ENCODE assay signal across 17 cellular contexts in genomic region chr9:90961375-90961774, GRCh38.
DNase-seq lines count a peak whose midpoint lies in the region; ATAC-seq and TF ChIP-seq lines count a peak whose summit lies in the region.
"Had no signal": no experiment of that assay in that cellular context is flagged by ENCODE, and none has a peak within 500 bp of the region (broad histone marks: within the 10 kb centered on the region; RNA-seq: fewer than 3 reads in every experiment).

No MANE protein-coding gene starts in this region.

- H4K20me1 ChIP-seq in neural progenitor cell (ENCODE audit: low read depth): no peaks in the 10 kb centered on the region

- no peak for TF ChIP-seq CTCF in thyroid gland (IDR thresholded peaks at IDR 0.05)
- TF ChIP-seq CTCF in neural progenitor cell (IDR thresholded peaks at IDR 0.05): no peak

- no peak overlapping the region for H3K4me2 ChIP-seq in neural progenitor cell

- 21 to 34% methylated on average over 9 to 10 of the region's 10 CpGs for WGBS in thyroid gland, 2 donors

- H3K27me3 ChIP-seq in thyroid gland: no peaks in the 10 kb centered on the region
- H3K27me3 ChIP-seq in neural progenitor cell: no peaks in the 10 kb centered on the region

- DNase-seq in NCI-H2171 treated with DMSO at 0.1 percent for 48 hours (lab: John Stamatoyannopoulos, UW): peak; percentile 21
- no peak for DNase-seq in NCI-H2171 (lab: John Stamatoyannopoulos, UW)
- peak; percentile 70 for DNase-seq in NCI-H510A (lab: John Stamatoyannopoulos, UW)
- peak; percentile 85 for DNase-seq in fibroblast of gingiva (ENCODE audit: low read depth)
- peak; percentile 98 to 99 for DNase-seq in thyroid gland
- no peak for DNase-seq in NOMO-1 treated with dmso at 0.1 percent for 144 hours (lab: John Stamatoyannopoulos, UW; ENCODE audit: unreplicated experiment)
- no peak for DNase-seq in neural progenitor cell (ENCODE audit: low spot score)
- DNase-seq: activated CD4-positive, alpha-beta memory T cell treated with anti-CD3 and anti-CD28 coated beads, Interleukin-2, amount 10 ng/mL, durations not matched to agents 7 days and 5 days; activated gamma-delta T cell; foreskin melanocyte; kidney glomerular epithelial cell; NCI-H2081; SHP77 treated with DMSO at 0.1 percent for 48 hours; trophoblast cell had no signal

- H3K9ac ChIP-seq in neural progenitor cell: no peak overlapping the region

- no peaks in the 10 kb centered on the region for H3K36me3 Mint-ChIP-seq in neural progenitor cell

- no peak for TF ChIP-seq POLR2A in thyroid gland (IDR thresholded peaks at IDR 0.05)

- H3K4me3 ChIP-seq in thyroid gland (replicated peaks in 1 of 3) (no peak overlapping the region), neural progenitor cell (no peak overlapping the region)
- H3K4me3 ChIP-seq: coronary artery had no signal

- H3K27ac ChIP-seq in thyroid gland (peak overlapping the region; percentile 74 to 99 (median 98)), neural progenitor cell (no peak overlapping the region)
- H3K27ac ChIP-seq: coronary artery had no signal

- no peaks in the 10 kb centered on the region for H3K9me3 ChIP-seq in thyroid gland
- H3K9me3 ChIP-seq in neural progenitor cell (ENCODE audit: low read depth): no peaks in the 10 kb centered on the region

- peaks cover 21% of the 10 kb centered on the region for H3K4me1 Mint-ChIP-seq in neural progenitor cell

- intact Hi-C loops in thyroid gland (cut with DNase I): no loop called here

- H3K4me3 Mint-ChIP-seq in neural progenitor cell: no peak overlapping the region
- H3K4me3 Mint-ChIP-seq: activated CD4-positive, alpha-beta memory T cell treated with anti-CD3 and anti-CD28 coated beads, Interleukin-2, amount 10 ng/mL, durations not matched to agents 7 days and 5 days; nephron had no signal

- H3K27me3 Mint-ChIP-seq in neural progenitor cell (ENCODE audit: insufficient read depth, low read depth): peaks cover 9% of the 10 kb centered on the region

- H3K36me3 ChIP-seq in thyroid gland (no peaks in the 10 kb centered on the region), neural progenitor cell (no peaks in the 10 kb centered on the region)

- H2AFZ ChIP-seq in neural progenitor cell (replicated peaks): no peak overlapping the region

- H3K9me3 Mint-ChIP-seq in neural progenitor cell: no peaks in the 10 kb centered on the region
- H3K9me3 Mint-ChIP-seq: nephron had no signal

- ATAC-seq in HG03565 (IDR thresholded peaks at IDR 0.05; ENCODE audit: unreplicated experiment): no peak

- H3K27ac Mint-ChIP-seq in neural progenitor cell: no peak overlapping the region
- H3K27ac Mint-ChIP-seq: activated CD4-positive, alpha-beta memory T cell treated with anti-CD3 and anti-CD28 coated beads, Interleukin-2, amount 10 ng/mL, durations not matched to agents 7 days and 5 days; nephron had no signal

- H3K79me2 ChIP-seq in neural progenitor cell (ENCODE audit: low read depth): no peaks in the 10 kb centered on the region

- peaks cover 56 to 76% of the 10 kb centered on the region in 2 donors for H3K4me1 ChIP-seq in thyroid gland
- H3K4me1 ChIP-seq in neural progenitor cell: no peaks in the 10 kb centered on the region

- no peaks in the 10 kb centered on the region for H3F3A ChIP-seq in neural progenitor cell (ENCODE audit: low read depth)

Comparison
In these comparisons a context has a peak if more than half of its experiments do, and no peak if none do; other contexts are left out.
1. DNase-seq: peak in NCI-H2171 treated with DMSO at 0.1 percent for 48 hours (single experiment), NCI-H510A (single experiment), fibroblast of gingiva (single experiment) and thyroid gland (2 of 2); none in NCI-H2171 (single experiment), NOMO-1 treated with dmso at 0.1 percent for 144 hours (single experiment) and neural progenitor cell (single experiment).